In the genomic region with DNA sequence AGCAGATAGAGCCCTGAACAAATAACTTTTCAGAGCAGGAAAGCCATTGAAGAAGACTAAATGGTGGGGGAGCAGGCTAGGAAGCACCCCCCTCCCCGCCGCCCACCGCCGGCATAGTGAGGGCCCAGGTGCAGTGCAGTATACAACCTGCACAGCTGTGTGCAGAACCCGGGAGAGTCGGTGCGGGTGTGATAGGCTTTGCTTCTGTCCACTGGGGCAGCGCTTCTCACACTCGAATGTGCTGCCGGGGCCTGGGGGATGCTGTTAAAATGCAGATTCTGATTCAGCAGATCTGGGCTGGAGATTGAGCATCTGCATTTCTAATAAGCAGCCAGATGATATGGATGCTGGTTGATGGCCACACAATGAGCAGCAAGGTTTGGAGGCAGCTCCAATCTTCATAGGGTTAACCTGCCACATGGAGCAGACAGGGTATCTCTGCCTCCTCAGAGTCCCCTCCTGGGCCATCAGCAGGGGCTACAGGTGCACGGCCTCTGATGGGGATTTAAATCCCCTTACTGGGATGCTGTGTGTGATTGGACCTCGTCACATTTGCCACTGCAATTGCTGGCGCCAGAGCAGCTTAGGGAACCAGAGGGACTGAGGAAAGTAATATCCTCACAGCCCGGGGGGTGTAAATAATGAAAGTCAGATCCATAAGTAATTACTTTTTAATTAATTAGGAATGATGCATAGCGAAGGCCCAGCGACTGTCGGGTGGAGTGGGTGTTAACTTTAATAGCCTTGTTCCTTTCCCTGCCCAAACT, we compare ENCODE assay signal across 17 cellular contexts.
DNase-seq lines count a peak whose midpoint lies in the region; ATAC-seq, FAIRE-seq and TF ChIP-seq lines count a peak whose summit lies in the region.
"Had no signal": no experiment of that assay in that cellular context is flagged by ENCODE, and none has a peak within 500 bp of the region (broad histone marks: within the 10 kb centered on the region; RNA-seq: fewer than 3 reads in every experiment).

No MANE protein-coding gene starts in this region.

- no peak overlapping the region for H3K56ac ChIP-seq in H1 (replicated peaks; ENCODE audit: insufficient read length, low read depth, low read length)

- CTCF ChIA-PET in SK-N-SH (lab: Yijun Ruan, JAX) (interaction anchor here (0.9 to 1.6 kb wide), 5 partner anchors 13 to 79 kb away, joined by 3 to 5 read pairs (median 4); no protein-coding TSS in a partner anchor), H1 (lab: Charles Lee; ENCODE audit: partially characterized antibody) (interaction anchor here (0.7 to 2.9 kb wide), 5 partner anchors 9 to 33 kb away, joined by 3 to 15 read pairs (median 3); no protein-coding TSS in a partner anchor)

- no peaks in the 10 kb centered on the region for H3K9me2 ChIP-seq in SK-N-SH

- TF ChIP-seq POLR2A in H1 (IDR thresholded peaks at IDR 0.05; ENCODE audit: control extremely low read depth in 1 of 2, low read depth in 2 of 2, low read length in 2 of 2): no peak

- H4K8ac ChIP-seq in H1 (ENCODE audit: extremely low read depth, insufficient read depth, low read length): no peak overlapping the region; the same call in 1 of the 2 replicates

- H3K14ac ChIP-seq in H1 (ENCODE audit: insufficient read length): no peak overlapping the region

- TF ChIP-seq CTCF in SK-N-SH (IDR thresholded peaks at IDR 0.05): no peak
- TF ChIP-seq CTCF in H1 (IDR thresholded peaks at IDR 0.05; ENCODE audit: control extremely low read depth in 1 of 3, insufficient read depth in 1 of 3, low read depth in 1 of 3, low read length in 3 of 3): no peak

- H3K4me1 ChIP-seq in SK-N-SH (ENCODE audit: control insufficient read depth in 1 of 2, insufficient read depth in 2 of 2, low read depth in 1 of 2, low read length in 1 of 2) (peaks cover 0 to 10% of the 10 kb centered on the region in 2 experiments; a peak in 1 of 4 replicates), H1 (replicated peaks in 1 of 4; ENCODE audit: control insufficient read depth in 3 of 4, insufficient read depth in 4 of 4, low read length in 3 of 4) (peaks cover 0 to 9% (median 4%) of the 10 kb centered on the region in 4 experiments; a peak in 5 of 7 replicates)

- no peaks in the 10 kb centered on the region for H3K27me3 ChIP-seq in SK-N-SH (ENCODE audit: insufficient read depth)
- no peaks in the 10 kb centered on the region; a peak in 1 of 7 replicates for H3K27me3 ChIP-seq in H1 (replicated peaks in 1 of 4; ENCODE audit: control insufficient read depth in 3 of 4, extremely low read depth in 1 of 4, insufficient read depth in 3 of 4, low read length in 3 of 4)
- H3K27me3 ChIP-seq: BLaER1 had no signal

- H3K9ac ChIP-seq in SK-N-SH: no peak overlapping the region
- no peak overlapping the region for H3K9ac ChIP-seq in H1 (replicated peaks in 1 of 4; ENCODE audit: extremely low read depth in 1 of 4, low read depth in 3 of 4, low read length in 3 of 4)
- H3K9ac ChIP-seq: BLaER1 had no signal

- H3K4me3 ChIP-seq in SK-N-SH (ENCODE audit: low read depth in 2 of 2, low read length in 1 of 2): no peak overlapping the region
- H3K4me3 ChIP-seq in H1 (ENCODE audit: extremely low read depth in 1 of 4, insufficient read depth in 2 of 4, low read depth in 3 of 4, low read length in 4 of 4): no peak overlapping the region
- H3K4me3 ChIP-seq: BLaER1, GM23338 had no signal

- H3K18ac ChIP-seq in H1 (ENCODE audit: extremely low read depth, low read length): no peak overlapping the region

- POLR2A ChIA-PET in SK-N-SH (lab: Yijun Ruan, JAX): no interaction called here
- POLR2A ChIA-PET in H1 (lab: Charles Lee; ENCODE audit: partially characterized antibody): no interaction called here

- no peak for ATAC-seq in SK-N-SH treated with all-trans-retinoic acid at 6 μM for 48 hours
- ATAC-seq: CD8-positive, alpha-beta T cell had no signal

- no peak for DNase-seq in SK-N-SH
- peak; percentile 87 for DNase-seq in NCI-H82 treated with DMSO at 0.1 percent for 48 hours (lab: John Stamatoyannopoulos, UW; ENCODE audit: unreplicated experiment)
- DNase-seq in H1 (ENCODE audit: low read depth in 1 of 2, low spot score in 2 of 2): no peak
- no peak for DNase-seq in superior temporal gyrus (ENCODE audit: extremely low spot score)
- no peak for DNase-seq in C1 segment of cervical spinal cord (lab: John Stamatoyannopoulos, UW)
- no peak for DNase-seq in DMS53 (lab: John Stamatoyannopoulos, UW)
- DNase-seq in COR-L47 (lab: John Stamatoyannopoulos, UW): no peak
- DNase-seq: 8988T; CD8-positive, alpha-beta T cell; DMS153; DMS79 treated with DMSO at 0.1 percent for 48 hours; GF-D8; H9 had no signal

- no peak overlapping the region for H2BK12ac ChIP-seq in H1 (ENCODE audit: low read depth, low read length)

- 37% methylated on average over 17 of the region's 17 CpGs for WGBS in SK-N-SH (ENCODE audit: low lambda C conversion rate)
- 90% methylated on average over 17 of the region's 17 CpGs; no CpG with 5 or more reads in 1 of the 2 experiments for WGBS in H1 (ENCODE audit: extremely low coverage in 1 of 2, insufficient coverage in 1 of 2, insufficient read length in 1 of 2, insufficient replicate concordance in 2 of 2, low coverage in 1 of 2, low lambda C conversion rate in 2 of 2, missing lambda C conversion rate in 1 of 2), 2 experiments

- H3K4me2 ChIP-seq in SK-N-SH (no peak overlapping the region), H1 (ENCODE audit: insufficient read depth in 1 of 2, low read depth in 2 of 2, low read length in 2 of 2) (no peak overlapping the region)
- H3K4me2 ChIP-seq: BLaER1 had no signal

- FAIRE-seq in H1 (lab: Jason Lieb, UNC): no peak

- H2AK5ac ChIP-seq in H1 (ENCODE audit: low read depth, low read length): no peak overlapping the region

- H4K20me1 ChIP-seq in SK-N-SH (ENCODE audit: insufficient read depth): no peaks in the 10 kb centered on the region
- H4K20me1 ChIP-seq in H1 (replicated peaks in 1 of 2; ENCODE audit: control insufficient read depth in 1 of 2, insufficient read depth in 2 of 2, low read length in 2 of 2): no peaks in the 10 kb centered on the region
- H4K20me1 ChIP-seq: BLaER1 had no signal

- no peaks in the 10 kb centered on the region for H3K79me1 ChIP-seq in H1 (ENCODE audit: low read depth, low read length)

- no peak overlapping the region for H3K23ac ChIP-seq in H1 (ENCODE audit: insufficient read length)

- TF ChIP-seq EP300 in SK-N-SH (IDR thresholded peaks at IDR 0.05; ENCODE audit: borderline replicate concordance in 1 of 2, low read depth in 1 of 2, low read length in 1 of 2): no peak
- TF ChIP-seq EP300 in H1 (IDR thresholded peaks at IDR 0.05; ENCODE audit: borderline replicate concordance in 1 of 2, low read depth in 2 of 2, low read length in 2 of 2): no peak

- H3K27ac ChIP-seq in SK-N-SH (ENCODE audit: low read depth in 2 of 2, low read length in 1 of 2) (no peak overlapping the region), H1 (ENCODE audit: low read depth, low read length) (no peak overlapping the region)
- H3K27ac ChIP-seq: BLaER1, HL-60 had no signal

- H2BK120ac ChIP-seq in H1 (replicated peaks; ENCODE audit: low read depth, low read length): no peak overlapping the region

- H3K23me2 ChIP-seq in H1 (ENCODE audit: low read depth, low read length): no peaks in the 10 kb centered on the region

- H3K79me2 ChIP-seq in SK-N-SH (ENCODE audit: insufficient read depth) (no peaks in the 10 kb centered on the region), H1 (ENCODE audit: control insufficient read depth in 1 of 2, insufficient read depth in 2 of 2, low read length in 2 of 2) (no peaks in the 10 kb centered on the region)

- H3K36me3 ChIP-seq in SK-N-SH (replicated peaks in 1 of 2; ENCODE audit: control insufficient read depth in 1 of 2, insufficient read depth in 2 of 2, low read length in 1 of 2): no peaks in the 10 kb centered on the region
- H3K36me3 ChIP-seq in H1 (ENCODE audit: control insufficient read depth in 2 of 4, insufficient read depth in 4 of 4, low read length in 3 of 4): no peaks in the 10 kb centered on the region
- H3K36me3 ChIP-seq: BLaER1 had no signal

- H3K9me3 ChIP-seq in SK-N-SH: no peaks in the 10 kb centered on the region; the same call in 1 of the 2 replicates
- H3K9me3 ChIP-seq in H1 (ENCODE audit: insufficient read depth in 2 of 2, low read depth in 1 of 2, low read length in 1 of 2): no peaks in the 10 kb centered on the region
- H3K9me3 ChIP-seq: BLaER1 had no signal

- H2BK5ac ChIP-seq in H1 (ENCODE audit: low read depth, low read length): no peak overlapping the region

- H2AFZ ChIP-seq in SK-N-SH (ENCODE audit: low read depth): no peak overlapping the region
- 0 out of 2 replicates have a peak overlapping the region, but pooled peaks have one; percentile 34 for H2AFZ ChIP-seq in H1 (ENCODE audit: low read length)

- no peak overlapping the region for H3K4ac ChIP-seq in H1 (replicated peaks; ENCODE audit: insufficient read length, low read depth, low read length)

- no peak for TF ChIP-seq RAD21 in SK-N-SH (IDR thresholded peaks at IDR 0.05; ENCODE audit: low read length)
- no peak for TF ChIP-seq RAD21 in H1 (IDR thresholded peaks at IDR 0.05 in 1 of 2, conservative IDR thresholded peaks at IDR 0.05 in 1 of 2; ENCODE audit: low read depth in 2 of 2, low read length in 2 of 2)

- H3F3A ChIP-seq in SK-N-SH (replicated peaks; ENCODE audit: insufficient read depth): no peaks in the 10 kb centered on the region

- H4K91ac ChIP-seq in H1 (replicated peaks; ENCODE audit: insufficient read length, low read length): no peak overlapping the region

- no peak overlapping the region for H2BK20ac ChIP-seq in H1 (ENCODE audit: low read length)

- H4K5ac ChIP-seq in H1 (ENCODE audit: insufficient read length, low read depth, low read length): no peak overlapping the region

- H2BK15ac ChIP-seq in H1 (ENCODE audit: low read length): no peak overlapping the region

TF ChIP-seq in SK-N-SH, 30 proteins besides CTCF, POLR2A, EP300 and RAD21:
- TF ChIP-seq GATA2 (CRISPR knock-in tag; IDR thresholded peaks at IDR 0.05) (0 out of 2 replicates have a peak, but pooled peaks have one; percentile 31), CHD2 (IDR thresholded peaks at IDR 0.05; ENCODE audit: low read length, partially characterized antibody) (no peak)

TF ChIP-seq in SK-N-SH treated with all-trans-retinoic acid at 6 μM for 48 hours, 23 proteins besides CTCF, POLR2A, EP300 and RAD21 (continues in another document):
- TF ChIP-seq ZNF70 (CRISPR knock-in tag; IDR thresholded peaks at IDR 0.05): no peak

TF ChIP-seq in H1, 55 proteins besides CTCF, POLR2A, EP300 and RAD21 (continues in another document):
- TF ChIP-seq, protein P1, sequence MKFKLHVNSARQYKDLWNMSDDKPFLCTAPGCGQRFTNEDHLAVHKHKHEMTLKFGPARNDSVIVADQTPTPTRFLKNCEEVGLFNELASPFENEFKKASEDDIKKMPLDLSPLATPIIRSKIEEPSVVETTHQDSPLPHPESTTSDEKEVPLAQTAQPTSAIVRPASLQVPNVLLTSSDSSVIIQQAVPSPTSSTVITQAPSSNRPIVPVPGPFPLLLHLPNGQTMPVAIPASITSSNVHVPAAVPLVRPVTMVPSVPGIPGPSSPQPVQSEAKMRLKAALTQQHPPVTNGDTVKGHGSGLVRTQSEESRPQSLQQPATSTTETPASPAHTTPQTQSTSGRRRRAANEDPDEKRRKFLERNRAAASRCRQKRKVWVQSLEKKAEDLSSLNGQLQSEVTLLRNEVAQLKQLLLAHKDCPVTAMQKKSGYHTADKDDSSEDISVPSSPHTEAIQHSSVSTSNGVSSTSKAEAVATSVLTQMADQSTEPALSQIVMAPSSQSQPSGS (IDR thresholded peaks at IDR 0.05; ENCODE audit: low read length): no peak
- no peak for TF ChIP-seq TAF7 (optimal IDR thresholded peaks at IDR 0.05; ENCODE audit: borderline replicate concordance, low read depth, low read length)
